ENCODE assay signal across 8 cellular contexts in genomic region chr6:7541175-7542064, GRCh38. TPM values are rescaled to one million over a fixed set of nuclear protein-coding genes. Genes with fewer than 3 reads are reported as not detected.
A peak's percentile ranks its signal among the peaks of the same experiment; 100 is the strongest.
DNase-seq lines count a peak whose midpoint lies in the region; TF ChIP-seq lines count a peak whose summit lies in the region.

DSP (plus strand) TSS chr6:7541671; CDS start chr6:7541916, 245 bp downstream.

- H3K79me1 ChIP-seq in H9 (ENCODE audit: insufficient read depth, low read depth, low read length, poor library complexity, severe bottlenecking), result no peaks in the 10 kb centered on the region

- H3K27ac ChIP-seq in H9 (ENCODE audit: insufficient read length, low read depth, low read length) (no peak within 1 kb of the TSS), Peyer's patch (peak within 1 kb of the TSS; percentile 53 to 96 (median 88)), caudate nucleus (ENCODE audit: low read depth, low read length) (no peak within 1 kb of the TSS)

- H2BK15ac ChIP-seq in H9 (ENCODE audit: low read depth, low read length), result no peak within 1 kb of the TSS

- peaks cover 8% of the 10 kb centered on the region for H3K23me2 ChIP-seq in H9 (ENCODE audit: insufficient read length, low read depth, low read length, poor library complexity, severe bottlenecking)

- peak within 1 kb of the TSS; percentile 81 for H3K18ac ChIP-seq in H9 (ENCODE audit: insufficient read length, low read depth, low read length)

- H4K8ac ChIP-seq in H9 (replicated peaks; ENCODE audit: insufficient read length, low read depth, low read length), result no peak within 1 kb of the TSS

- H3K36me3 ChIP-seq in Peyer's patch, result no peaks in the 10 kb centered on the region

- peak; percentile 98 to 99 for TF ChIP-seq POLR2A in Peyer's patch (IDR thresholded peaks at IDR 0.05)

- H3K27me3 ChIP-seq in H9 (ENCODE audit: insufficient read depth, low read length) (peaks cover 2% of the 10 kb centered on the region; the same call in 1 of the 2 replicates), Peyer's patch (peaks cover 0 to 9% of the 10 kb centered on the region in 2 donors)

- peak within 1 kb of the TSS; percentile 84 to 97 for H3K4me3 Mint-ChIP-seq in H9

- no peak within 1 kb of the TSS for H2BK120ac ChIP-seq in H9 (ENCODE audit: low read depth, low read length, poor library complexity, severe bottlenecking)

- peak within 1 kb of the TSS in 2 of 3 experiments; percentile 49 to 97; a peak in 2 of 7 replicates for H3K27ac Mint-ChIP-seq in H9

- no peak within 1 kb of the TSS for H3T11ph ChIP-seq in H9 (ENCODE audit: low read length)

- no peak within 1 kb of the TSS for H3K56ac ChIP-seq in H9 (ENCODE audit: insufficient read length, low read depth, low read length)

- no peaks in the 10 kb centered on the region for H4K20me1 ChIP-seq in H9 (ENCODE audit: control insufficient read depth, insufficient read depth, insufficient read length)

- H3K4me2 ChIP-seq in H9 (ENCODE audit: insufficient read depth, insufficient read length, low read length), result peak within 1 kb of the TSS; percentile 49

- no peak within 1 kb of the TSS for H4K5ac ChIP-seq in H9 (ENCODE audit: insufficient read length, low read depth, low read length)

- H3K9me3 ChIP-seq in H9 (ENCODE audit: control insufficient read depth, low read depth, low read length), result no peaks in the 10 kb centered on the region
- no peaks in the 10 kb centered on the region for H3K9me3 ChIP-seq in Peyer's patch

- H3K36me3 Mint-ChIP-seq in H9 (ENCODE audit: insufficient read depth in 1 of 3, low read depth in 3 of 3), result no peaks in the 10 kb centered on the region

- H3K14ac ChIP-seq in H9 (ENCODE audit: insufficient read depth, low read length), result peak within 1 kb of the TSS; percentile 92

- H3K4ac ChIP-seq in H9 (ENCODE audit: low read depth, low read length), result no peak within 1 kb of the TSS

- peaks cover 34 to 39% of the 10 kb centered on the region in 2 experiments for H3K4me1 Mint-ChIP-seq in H9

- H3K23ac ChIP-seq in H9 (ENCODE audit: insufficient read length, low read depth, low read length), result no peak within 1 kb of the TSS

- WGBS in H9 (ENCODE audit: extremely low coverage, insufficient read length, low lambda C conversion rate), result no CpG with 5 or more reads among the region's 105 CpGs

- DNase-seq in AG08395 (ENCODE audit: low spot score) (peak; percentile 41), H9 (peak; percentile 78), Peyer's patch (peak in 2 of 3 donors; percentile 88 to 95), cerebellar cortex (ENCODE audit: low spot score) (peak; percentile 49), left kidney (ENCODE audit: low read depth, low spot score) (peak; percentile 92), caudate nucleus (lab: John Stamatoyannopoulos, UW) (no peak), NOMO-1 treated with DMSO at 0.1 percent for 48 hours (lab: John Stamatoyannopoulos, UW; ENCODE audit: unreplicated experiment) (no peak)
- peak in 2 of 3 experiments; percentile 3 to 15 for DNase-seq in stimulated activated CD4-positive, alpha-beta T cell treated with anti-CD3 and anti-CD28 coated beads, TNF-alpha, amount 100 ng/mL, for 4 hours (ENCODE audit: low read depth in 3 of 3)

- no peak within 1 kb of the TSS for H2BK20ac ChIP-seq in H9 (ENCODE audit: low read depth, low read length, poor library complexity, severe bottlenecking)

- H3K79me2 ChIP-seq in H9 (ENCODE audit: insufficient read depth, low read length), result no peaks in the 10 kb centered on the region

- no peak within 1 kb of the TSS for H4K91ac ChIP-seq in H9 (ENCODE audit: insufficient read length, low read depth, low read length)

- no peaks in the 10 kb centered on the region; the same call in 1 of the 2 replicates for H3K4me1 ChIP-seq in H9 (ENCODE audit: insufficient read depth, low read length)
- H3K4me1 ChIP-seq in Peyer's patch, result peaks cover 0 to 16% (median 7%) of the 10 kb centered on the region in 4 donors

- H3K27me3 Mint-ChIP-seq in H9 (ENCODE audit: low read depth), result peaks cover 49% of the 10 kb centered on the region

- no peak within 1 kb of the TSS for H2BK5ac ChIP-seq in H9 (ENCODE audit: insufficient read length, low read length)

- no peak within 1 kb of the TSS for H2AK5ac ChIP-seq in H9 (ENCODE audit: insufficient read length, low read length)

- H3K9ac ChIP-seq in H9 (ENCODE audit: extremely low read depth, insufficient read length, low read length), result peak within 1 kb of the TSS; percentile 76

- TF ChIP-seq CTCF in H9 (conservative IDR thresholded peaks at IDR 0.05) (no peak), Peyer's patch (IDR thresholded peaks at IDR 0.05) (peak in 1 of 6 experiments; percentile 2)

- no peaks in the 10 kb centered on the region for H3K9me3 Mint-ChIP-seq in H9

- H2BK12ac ChIP-seq in H9 (ENCODE audit: insufficient read length, low read depth, low read length), result no peak within 1 kb of the TSS

- no peak within 1 kb of the TSS for H2AFZ ChIP-seq in H9 (ENCODE audit: low read length)

- H3K4me3 ChIP-seq in Peyer's patch, result peak within 1 kb of the TSS; percentile 53 to 83 (median 64)

RNA-seq across cellular contexts. Expression of gene DSP, which starts in this region (rescaled TPM):
- total RNA-seq in H9 (2021) (47.9 and 48.9 TPM in 2 replicates), Peyer's patch (100 to 1,000 TPM in 3 of 4 donors, 10 to 100 TPM in 1; 56.9 to 243 (median 187) TPM)

Comparison
In these comparisons a context has a peak if more than half of its experiments do, and no peak if none do; other contexts are left out.
1. DNase-seq: peak in AG08395 (single experiment), H9 (single experiment), Peyer's patch (2 of 3), cerebellar cortex (single experiment), left kidney (single experiment) and stimulated activated CD4-positive, alpha-beta T cell treated with anti-CD3 and anti-CD28 coated beads, TNF-alpha, amount 100 ng/mL, for 4 hours (2 of 3); none in caudate nucleus (0 of 61) and NOMO-1 treated with DMSO at 0.1 percent for 48 hours (single experiment).
2. H3K27ac ChIP-seq: peak in Peyer's patch (4 of 4); none in H9 (single experiment) and caudate nucleus (single experiment).